ENCODE assay signal across 1 cellular context in the genomic region with DNA sequence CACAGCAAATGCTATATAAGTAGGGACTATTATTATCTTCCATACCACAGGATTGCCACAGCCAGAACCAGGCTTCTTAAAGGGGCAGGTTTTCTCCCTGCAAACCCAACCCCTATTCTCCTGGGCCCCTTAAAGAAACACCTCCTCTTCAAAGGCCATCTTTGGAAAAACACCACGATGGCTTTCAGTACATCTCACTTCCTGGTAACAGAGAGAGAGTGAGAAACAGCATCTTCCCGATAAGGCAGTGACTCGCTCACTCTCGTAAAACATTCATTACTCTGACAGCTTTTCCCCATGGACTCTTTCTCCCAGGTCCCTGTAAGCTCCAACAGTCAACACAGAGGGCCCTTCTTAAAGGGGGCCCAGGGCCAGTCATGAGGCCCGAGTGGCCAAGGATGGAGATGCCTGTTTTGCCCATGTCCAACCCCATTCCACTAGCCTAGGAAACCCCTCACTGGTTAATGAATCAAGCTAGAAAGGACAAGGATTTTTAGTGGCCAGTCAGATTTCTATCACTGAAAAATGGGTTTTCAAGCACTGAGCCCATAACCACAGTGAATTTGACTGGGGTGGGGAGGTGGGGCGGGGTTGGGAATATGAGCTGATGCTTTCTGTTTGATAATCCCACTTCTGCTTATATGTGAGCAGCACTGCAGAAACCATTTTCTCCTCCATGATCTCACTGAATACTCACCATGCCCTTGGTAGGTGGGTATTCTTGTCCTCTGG.
A peak's percentile ranks its signal among the peaks of the same experiment; 100 is the strongest.
TF ChIP-seq lines count a peak whose summit lies in the region.

No MANE protein-coding gene starts in this region.

TF ChIP-seq in HEK293, 187 proteins besides CTCF, POLR2A, EP300 and RAD21 (continued from another document):
- TF ChIP-seq, protein P1, sequence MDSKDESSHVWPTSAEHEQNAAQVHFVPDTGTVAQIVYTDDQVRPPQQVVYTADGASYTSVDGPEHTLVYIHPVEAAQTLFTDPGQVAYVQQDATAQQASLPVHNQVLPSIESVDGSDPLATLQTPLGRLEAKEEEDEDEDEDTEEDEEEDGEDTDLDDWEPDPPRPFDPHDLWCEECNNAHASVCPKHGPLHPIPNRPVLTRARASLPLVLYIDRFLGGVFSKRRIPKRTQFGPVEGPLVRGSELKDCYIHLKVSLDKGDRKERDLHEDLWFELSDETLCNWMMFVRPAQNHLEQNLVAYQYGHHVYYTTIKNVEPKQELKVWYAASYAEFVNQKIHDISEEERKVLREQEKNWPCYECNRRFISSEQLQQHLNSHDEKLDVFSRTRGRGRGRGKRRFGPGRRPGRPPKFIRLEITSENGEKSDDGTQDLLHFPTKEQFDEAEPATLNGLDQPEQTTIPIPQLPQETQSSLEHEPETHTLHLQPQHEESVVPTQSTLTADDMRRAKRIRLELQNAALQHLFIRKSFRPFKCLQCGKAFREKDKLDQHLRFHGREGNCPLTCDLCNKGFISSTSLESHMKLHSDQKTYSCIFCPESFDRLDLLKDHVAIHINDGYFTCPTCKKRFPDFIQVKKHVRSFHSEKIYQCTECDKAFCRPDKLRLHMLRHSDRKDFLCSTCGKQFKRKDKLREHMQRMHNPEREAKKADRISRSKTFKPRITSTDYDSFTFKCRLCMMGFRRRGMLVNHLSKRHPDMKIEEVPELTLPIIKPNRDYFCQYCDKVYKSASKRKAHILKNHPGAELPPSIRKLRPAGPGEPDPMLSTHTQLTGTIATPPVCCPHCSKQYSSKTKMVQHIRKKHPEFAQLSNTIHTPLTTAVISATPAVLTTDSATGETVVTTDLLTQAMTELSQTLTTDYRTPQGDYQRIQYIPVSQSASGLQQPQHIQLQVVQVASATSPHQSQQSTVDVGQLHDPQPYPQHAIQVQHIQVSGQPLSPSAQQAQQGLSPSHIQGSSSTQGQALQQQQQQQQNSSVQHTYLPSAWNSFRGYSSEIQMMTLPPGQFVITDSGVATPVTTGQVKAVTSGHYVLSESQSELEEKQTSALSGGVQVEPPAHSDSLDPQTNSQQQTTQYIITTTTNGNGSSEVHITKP (tag by site-specific recombination; IDR thresholded peaks at IDR 0.05): peak; percentile 29; the same call in 1 of the 2 replicates
- no peak; the same call in 1 of the 2 replicates for TF ChIP-seq OSR2 (tag by site-specific recombination; IDR thresholded peaks at IDR 0.05)
- TF ChIP-seq ZNF24 (tag by site-specific recombination; IDR thresholded peaks at IDR 0.05): peak; percentile 53; the same call in 1 of the 2 replicates
- TF ChIP-seq, protein P2, sequence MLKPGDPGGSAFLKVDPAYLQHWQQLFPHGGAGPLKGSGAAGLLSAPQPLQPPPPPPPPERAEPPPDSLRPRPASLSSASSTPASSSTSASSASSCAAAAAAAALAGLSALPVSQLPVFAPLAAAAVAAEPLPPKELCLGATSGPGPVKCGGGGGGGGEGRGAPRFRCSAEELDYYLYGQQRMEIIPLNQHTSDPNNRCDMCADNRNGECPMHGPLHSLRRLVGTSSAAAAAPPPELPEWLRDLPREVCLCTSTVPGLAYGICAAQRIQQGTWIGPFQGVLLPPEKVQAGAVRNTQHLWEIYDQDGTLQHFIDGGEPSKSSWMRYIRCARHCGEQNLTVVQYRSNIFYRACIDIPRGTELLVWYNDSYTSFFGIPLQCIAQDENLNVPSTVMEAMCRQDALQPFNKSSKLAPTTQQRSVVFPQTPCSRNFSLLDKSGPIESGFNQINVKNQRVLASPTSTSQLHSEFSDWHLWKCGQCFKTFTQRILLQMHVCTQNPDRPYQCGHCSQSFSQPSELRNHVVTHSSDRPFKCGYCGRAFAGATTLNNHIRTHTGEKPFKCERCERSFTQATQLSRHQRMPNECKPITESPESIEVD (tag by site-specific recombination; IDR thresholded peaks at IDR 0.05): peak; percentile 35
- TF ChIP-seq ZNF621 (tag by site-specific recombination; IDR thresholded peaks at IDR 0.05): no peak
- TF ChIP-seq ZNF830 (tag by site-specific recombination; IDR thresholded peaks at IDR 0.05; ENCODE audit: low read depth): no peak
- TF ChIP-seq ZFP41 (tag by site-specific recombination; IDR thresholded peaks at IDR 0.05; ENCODE audit: borderline replicate concordance): no peak
- no peak for TF ChIP-seq ZNF658 (tag by site-specific recombination; IDR thresholded peaks at IDR 0.05)
- no peak for TF ChIP-seq ZNF530 (tag by site-specific recombination; IDR thresholded peaks at IDR 0.05; ENCODE audit: low read depth)
- TF ChIP-seq PRDM1 (tag by site-specific recombination; IDR thresholded peaks at IDR 0.05): peak; percentile 88
- TF ChIP-seq, protein P3, sequence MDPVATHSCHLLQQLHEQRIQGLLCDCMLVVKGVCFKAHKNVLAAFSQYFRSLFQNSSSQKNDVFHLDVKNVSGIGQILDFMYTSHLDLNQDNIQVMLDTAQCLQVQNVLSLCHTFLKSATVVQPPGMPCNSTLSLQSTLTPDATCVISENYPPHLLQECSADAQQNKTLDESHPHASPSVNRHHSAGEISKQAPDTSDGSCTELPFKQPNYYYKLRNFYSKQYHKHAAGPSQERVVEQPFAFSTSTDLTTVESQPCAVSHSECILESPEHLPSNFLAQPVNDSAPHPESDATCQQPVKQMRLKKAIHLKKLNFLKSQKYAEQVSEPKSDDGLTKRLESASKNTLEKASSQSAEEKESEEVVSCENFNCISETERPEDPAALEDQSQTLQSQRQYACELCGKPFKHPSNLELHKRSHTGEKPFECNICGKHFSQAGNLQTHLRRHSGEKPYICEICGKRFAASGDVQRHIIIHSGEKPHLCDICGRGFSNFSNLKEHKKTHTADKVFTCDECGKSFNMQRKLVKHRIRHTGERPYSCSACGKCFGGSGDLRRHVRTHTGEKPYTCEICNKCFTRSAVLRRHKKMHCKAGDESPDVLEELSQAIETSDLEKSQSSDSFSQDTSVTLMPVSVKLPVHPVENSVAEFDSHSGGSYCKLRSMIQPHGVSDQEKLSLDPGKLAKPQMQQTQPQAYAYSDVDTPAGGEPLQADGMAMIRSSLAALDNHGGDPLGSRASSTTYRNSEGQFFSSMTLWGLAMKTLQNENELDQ (tag by site-specific recombination; IDR thresholded peaks at IDR 0.05; ENCODE audit: low read depth): no peak
- TF ChIP-seq, protein P4, sequence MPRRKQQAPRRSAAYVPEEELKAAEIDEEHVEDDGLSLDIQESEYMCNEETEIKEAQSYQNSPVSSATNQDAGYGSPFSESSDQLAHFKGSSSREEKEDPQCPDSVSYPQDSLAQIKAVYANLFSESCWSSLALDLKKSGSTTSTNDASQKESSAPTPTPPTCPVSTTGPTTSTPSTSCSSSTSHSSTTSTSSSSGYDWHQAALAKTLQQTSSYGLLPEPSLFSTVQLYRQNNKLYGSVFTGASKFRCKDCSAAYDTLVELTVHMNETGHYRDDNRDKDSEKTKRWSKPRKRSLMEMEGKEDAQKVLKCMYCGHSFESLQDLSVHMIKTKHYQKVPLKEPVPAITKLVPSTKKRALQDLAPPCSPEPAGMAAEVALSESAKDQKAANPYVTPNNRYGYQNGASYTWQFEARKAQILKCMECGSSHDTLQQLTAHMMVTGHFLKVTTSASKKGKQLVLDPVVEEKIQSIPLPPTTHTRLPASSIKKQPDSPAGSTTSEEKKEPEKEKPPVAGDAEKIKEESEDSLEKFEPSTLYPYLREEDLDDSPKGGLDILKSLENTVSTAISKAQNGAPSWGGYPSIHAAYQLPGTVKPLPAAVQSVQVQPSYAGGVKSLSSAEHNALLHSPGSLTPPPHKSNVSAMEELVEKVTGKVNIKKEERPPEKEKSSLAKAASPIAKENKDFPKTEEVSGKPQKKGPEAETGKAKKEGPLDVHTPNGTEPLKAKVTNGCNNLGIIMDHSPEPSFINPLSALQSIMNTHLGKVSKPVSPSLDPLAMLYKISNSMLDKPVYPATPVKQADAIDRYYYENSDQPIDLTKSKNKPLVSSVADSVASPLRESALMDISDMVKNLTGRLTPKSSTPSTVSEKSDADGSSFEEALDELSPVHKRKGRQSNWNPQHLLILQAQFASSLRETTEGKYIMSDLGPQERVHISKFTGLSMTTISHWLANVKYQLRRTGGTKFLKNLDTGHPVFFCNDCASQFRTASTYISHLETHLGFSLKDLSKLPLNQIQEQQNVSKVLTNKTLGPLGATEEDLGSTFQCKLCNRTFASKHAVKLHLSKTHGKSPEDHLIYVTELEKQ (tag by site-specific recombination; IDR thresholded peaks at IDR 0.05; ENCODE audit: borderline replicate concordance): peak; percentile 62; the same call in 1 of the 2 replicates
- TF ChIP-seq, protein P5, sequence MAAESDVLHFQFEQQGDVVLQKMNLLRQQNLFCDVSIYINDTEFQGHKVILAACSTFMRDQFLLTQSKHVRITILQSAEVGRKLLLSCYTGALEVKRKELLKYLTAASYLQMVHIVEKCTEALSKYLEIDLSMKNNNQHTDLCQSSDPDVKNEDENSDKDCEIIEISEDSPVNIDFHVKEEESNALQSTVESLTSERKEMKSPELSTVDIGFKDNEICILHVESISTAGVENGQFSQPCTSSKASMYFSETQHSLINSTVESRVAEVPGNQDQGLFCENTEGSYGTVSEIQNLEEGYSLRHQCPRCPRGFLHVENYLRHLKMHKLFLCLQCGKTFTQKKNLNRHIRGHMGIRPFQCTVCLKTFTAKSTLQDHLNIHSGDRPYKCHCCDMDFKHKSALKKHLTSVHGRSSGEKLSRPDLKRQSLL (tag by site-specific recombination; IDR thresholded peaks at IDR 0.05): no peak
- TF ChIP-seq, protein P6, sequence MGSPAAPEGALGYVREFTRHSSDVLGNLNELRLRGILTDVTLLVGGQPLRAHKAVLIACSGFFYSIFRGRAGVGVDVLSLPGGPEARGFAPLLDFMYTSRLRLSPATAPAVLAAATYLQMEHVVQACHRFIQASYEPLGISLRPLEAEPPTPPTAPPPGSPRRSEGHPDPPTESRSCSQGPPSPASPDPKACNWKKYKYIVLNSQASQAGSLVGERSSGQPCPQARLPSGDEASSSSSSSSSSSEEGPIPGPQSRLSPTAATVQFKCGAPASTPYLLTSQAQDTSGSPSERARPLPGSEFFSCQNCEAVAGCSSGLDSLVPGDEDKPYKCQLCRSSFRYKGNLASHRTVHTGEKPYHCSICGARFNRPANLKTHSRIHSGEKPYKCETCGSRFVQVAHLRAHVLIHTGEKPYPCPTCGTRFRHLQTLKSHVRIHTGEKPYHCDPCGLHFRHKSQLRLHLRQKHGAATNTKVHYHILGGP (tag by site-specific recombination; IDR thresholded peaks at IDR 0.05): no peak
- no peak for TF ChIP-seq REPIN1 (tag by site-specific recombination; IDR thresholded peaks at IDR 0.05; ENCODE audit: low read depth)
- TF ChIP-seq ZNF391 (tag by site-specific recombination; IDR thresholded peaks at IDR 0.05; ENCODE audit: borderline replicate concordance, low read depth): no peak
- TF ChIP-seq ZSCAN23 (tag by site-specific recombination; IDR thresholded peaks at IDR 0.05): no peak
- TF ChIP-seq ZNF174 (tag by site-specific recombination; IDR thresholded peaks at IDR 0.05): no peak
- no peak for TF ChIP-seq ZNF76 (tag by site-specific recombination; IDR thresholded peaks at IDR 0.05; ENCODE audit: borderline replicate concordance, low read depth)
- TF ChIP-seq ZNF843 (tag by site-specific recombination; IDR thresholded peaks at IDR 0.05): 0 out of 2 replicates have a peak, but pooled peaks have one; percentile 20
- no peak for TF ChIP-seq EGR2 (tag by site-specific recombination; IDR thresholded peaks at IDR 0.05; ENCODE audit: low read depth)
- peak; percentile 79; the same call in 1 of the 2 replicates for TF ChIP-seq ZBTB48 (tag by site-specific recombination; IDR thresholded peaks at IDR 0.05)
- no peak for TF ChIP-seq OVOL3 (tag by site-specific recombination; IDR thresholded peaks at IDR 0.05)
- no peak for TF ChIP-seq ZNF214 (tag by site-specific recombination; IDR thresholded peaks at IDR 0.05; ENCODE audit: borderline replicate concordance)
- TF ChIP-seq, protein P7, sequence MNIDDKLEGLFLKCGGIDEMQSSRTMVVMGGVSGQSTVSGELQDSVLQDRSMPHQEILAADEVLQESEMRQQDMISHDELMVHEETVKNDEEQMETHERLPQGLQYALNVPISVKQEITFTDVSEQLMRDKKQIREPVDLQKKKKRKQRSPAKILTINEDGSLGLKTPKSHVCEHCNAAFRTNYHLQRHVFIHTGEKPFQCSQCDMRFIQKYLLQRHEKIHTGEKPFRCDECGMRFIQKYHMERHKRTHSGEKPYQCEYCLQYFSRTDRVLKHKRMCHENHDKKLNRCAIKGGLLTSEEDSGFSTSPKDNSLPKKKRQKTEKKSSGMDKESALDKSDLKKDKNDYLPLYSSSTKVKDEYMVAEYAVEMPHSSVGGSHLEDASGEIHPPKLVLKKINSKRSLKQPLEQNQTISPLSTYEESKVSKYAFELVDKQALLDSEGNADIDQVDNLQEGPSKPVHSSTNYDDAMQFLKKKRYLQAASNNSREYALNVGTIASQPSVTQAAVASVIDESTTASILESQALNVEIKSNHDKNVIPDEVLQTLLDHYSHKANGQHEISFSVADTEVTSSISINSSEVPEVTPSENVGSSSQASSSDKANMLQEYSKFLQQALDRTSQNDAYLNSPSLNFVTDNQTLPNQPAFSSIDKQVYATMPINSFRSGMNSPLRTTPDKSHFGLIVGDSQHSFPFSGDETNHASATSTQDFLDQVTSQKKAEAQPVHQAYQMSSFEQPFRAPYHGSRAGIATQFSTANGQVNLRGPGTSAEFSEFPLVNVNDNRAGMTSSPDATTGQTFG (tag by site-specific recombination; IDR thresholded peaks at IDR 0.05; ENCODE audit: borderline replicate concordance): no peak
